1 cellular context compared by ENCODE assay signal in the genomic region with DNA sequence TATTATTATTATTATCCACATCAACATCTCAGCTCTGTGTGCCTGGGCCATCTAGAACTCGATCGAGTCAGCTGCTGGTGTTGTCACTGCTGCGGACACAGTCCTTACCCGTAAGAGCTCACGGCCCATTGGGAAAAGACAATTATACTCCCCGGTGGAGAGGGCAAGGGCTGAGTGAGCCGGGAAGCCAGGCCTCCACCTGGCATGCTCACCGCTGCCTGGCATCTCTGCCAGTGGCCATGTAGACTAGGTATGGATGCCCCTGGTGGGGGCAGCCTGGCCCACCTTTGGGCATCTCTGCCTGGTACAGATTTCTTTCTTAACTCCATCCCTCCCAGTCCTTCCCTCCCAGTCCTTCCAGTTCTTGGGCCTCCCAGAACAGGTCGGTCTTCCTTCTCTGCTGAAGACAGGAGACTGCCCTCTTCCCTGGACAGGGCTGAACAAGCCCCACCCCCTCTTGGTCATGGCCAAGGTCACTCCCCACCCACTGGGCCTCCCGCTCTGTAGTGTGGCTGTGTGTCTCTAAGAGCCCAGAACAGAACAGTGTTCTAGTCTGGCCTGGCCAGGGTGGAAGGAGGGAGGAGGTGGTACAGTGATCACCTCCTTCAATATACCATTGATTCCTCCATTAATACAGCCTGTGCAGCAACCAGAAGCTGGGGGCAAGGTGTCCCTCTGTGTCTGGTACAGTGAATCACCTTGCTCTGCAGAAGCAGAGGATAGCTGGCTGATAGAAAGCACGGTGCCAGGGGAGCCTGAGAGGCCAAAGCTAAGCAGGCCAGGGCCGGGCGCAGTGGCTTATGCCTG.
TF ChIP-seq lines count a peak whose summit lies in the region.

No MANE protein-coding gene starts in this region.

TF ChIP-seq in H1, 55 proteins besides CTCF, POLR2A, EP300 and RAD21:
- TF ChIP-seq CHD2 (IDR thresholded peaks at IDR 0.05; ENCODE audit: low read length) (no peak), CBX5 (IDR thresholded peaks at IDR 0.05; ENCODE audit: low read depth, low read length) (no peak)
TF ChIP-seq in H1: peak in this region for 0.
